8 cellular contexts compared by ENCODE assay signal in the genomic region with DNA sequence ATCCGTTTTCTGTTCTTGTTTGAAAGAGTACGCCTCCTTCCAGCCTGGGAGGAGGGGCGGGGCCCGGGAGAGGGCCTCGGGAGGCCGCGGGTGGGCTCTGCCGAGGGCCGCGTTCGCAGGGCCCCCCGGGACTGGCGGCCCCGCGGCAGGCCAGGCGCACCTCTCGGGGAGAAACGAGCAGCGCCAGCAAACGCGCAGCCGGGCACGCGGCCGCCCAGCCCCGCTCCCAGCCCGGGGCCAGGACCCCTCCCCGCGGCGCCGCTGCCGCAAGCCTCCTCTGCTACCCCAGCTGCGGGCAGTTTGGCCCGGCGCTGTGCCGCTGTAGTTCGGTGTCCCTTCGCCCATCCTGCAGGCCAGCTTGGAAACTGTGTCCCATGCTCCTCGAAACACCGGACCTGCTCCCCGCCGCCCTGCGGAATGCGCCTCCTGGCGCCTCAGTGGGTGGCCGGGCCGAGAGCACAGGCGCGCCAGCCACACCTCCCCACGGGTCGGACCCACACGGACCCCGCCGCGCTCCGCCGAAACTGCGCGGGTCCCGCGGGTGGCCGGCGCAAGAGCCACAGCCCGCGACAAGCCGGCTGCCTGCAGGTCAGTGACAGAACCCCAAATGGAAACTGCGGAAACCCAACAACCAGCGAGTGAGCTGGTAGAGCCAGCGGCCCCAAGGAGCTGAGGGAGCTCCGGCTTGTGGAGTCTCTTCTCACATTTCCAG. TPM values are rescaled to one million over a fixed set of nuclear protein-coding genes. Genes with fewer than 3 reads are reported as not detected.
A peak's percentile ranks its signal among the peaks of the same experiment; 100 is the strongest.
DNase-seq lines count a peak whose midpoint lies in the region; ATAC-seq and TF ChIP-seq lines count a peak whose summit lies in the region.

No MANE protein-coding gene starts in this region.

- no peak for ATAC-seq in esophagus mucosa

- DNase-seq in COLO668 (lab: John Stamatoyannopoulos, UW; ENCODE audit: unreplicated experiment) (peak; percentile 15), Peyer's patch (peak in 1 of 3 donors; percentile 15), fibroblast of villous mesenchyme (ENCODE audit: low read depth) (no peak), NCI-H128 (lab: John Stamatoyannopoulos, UW; ENCODE audit: unreplicated experiment) (no peak), hepatic stellate cell (ENCODE audit: low spot score) (no peak), NCI-H345 (lab: John Stamatoyannopoulos, UW) (no peak)

- TF ChIP-seq CTCF in Peyer's patch (IDR thresholded peaks at IDR 0.05) (no peak), fibroblast of villous mesenchyme (IDR thresholded peaks at IDR 0.05; ENCODE audit: insufficient read depth, low read depth, low read length) (no peak), parathyroid adenoma (IDR thresholded peaks at IDR 0.05) (no peak)

- H3K4me1 ChIP-seq in Peyer's patch (peaks cover 0 to 44% (median 20%) of the 10 kb centered on the region in 4 donors), parathyroid adenoma (no peaks in the 10 kb centered on the region)

- H3K4me2 ChIP-seq in parathyroid adenoma (ENCODE audit: low read length) = peak overlapping the region; percentile 87

- H3K27me3 ChIP-seq in Peyer's patch = peaks cover 0 to 30% of the 10 kb centered on the region in 2 donors
- no peaks in the 10 kb centered on the region for H3K27me3 ChIP-seq in parathyroid adenoma (ENCODE audit: control insufficient read depth, insufficient read depth, low read length)

- H3K27ac ChIP-seq in Peyer's patch (peak overlapping the region in 2 of 4 donors; percentile 20 to 31), parathyroid adenoma (no peak overlapping the region)

- H3K79me2 ChIP-seq in parathyroid adenoma = no peaks in the 10 kb centered on the region

- H3K36me3 ChIP-seq in Peyer's patch (no peaks in the 10 kb centered on the region), parathyroid adenoma (ENCODE audit: control insufficient read depth, insufficient read depth, low read length) (no peaks in the 10 kb centered on the region)

- TF ChIP-seq POLR2A in Peyer's patch (IDR thresholded peaks at IDR 0.05) = no peak

- H3K9me3 ChIP-seq in Peyer's patch (peaks cover 0 to 4% (median 0%) of the 10 kb centered on the region in 4 donors), parathyroid adenoma (ENCODE audit: control insufficient read depth, low read length) (no peaks in the 10 kb centered on the region)

- no peak overlapping the region for H3K9ac ChIP-seq in parathyroid adenoma

- peak overlapping the region; percentile 26 to 50 (median 48) for H3K4me3 ChIP-seq in Peyer's patch
- H3K4me3 ChIP-seq in fibroblast of villous mesenchyme (ENCODE audit: low read depth, low read length) = peak overlapping the region; percentile 59
- peak overlapping the region; percentile 49 for H3K4me3 ChIP-seq in parathyroid adenoma (ENCODE audit: low read depth, low read length)

- H2AFZ ChIP-seq in parathyroid adenoma = peak overlapping the region; percentile 64

RNA-seq across cellular contexts. Expression of a gene that starts 2.2 kb away (rescaled TPM):
- total RNA-seq in Peyer's patch = 1 to 10 TPM in 2 of 4 donors, not detected in 2; 1.4 to 3.0 TPM
- total RNA-seq in fibroblast of villous mesenchyme = under 0.01 TPM in 1 of 2 replicates, not detected in the other
- total RNA-seq in esophagus mucosa = 1.6 TPM
